ENCODE assay signal across 1 cellular context in genomic region chr6:5030596-5031136, GRCh38.
A peak's percentile ranks its signal among the peaks of the same experiment; 100 is the strongest.
TF ChIP-seq lines count a peak whose summit lies in the region.

No MANE protein-coding gene starts in this region.

TF ChIP-seq in WTC11, 78 proteins besides CTCF, POLR2A, EP300 and RAD21 (continued from another document):
- no peak for TF ChIP-seq ZNF281 (CRISPR knock-in tag; IDR thresholded peaks at IDR 0.05)
- peak; percentile 32; the same call in 1 of the 2 replicates for TF ChIP-seq ZNF232 (CRISPR knock-in tag; IDR thresholded peaks at IDR 0.05)
- no peak for TF ChIP-seq E2F5 (CRISPR knock-in tag; IDR thresholded peaks at IDR 0.05)
TF ChIP-seq in WTC11: peak in this region for 11.
